ENCODE assay signal across 8 cellular contexts in the genomic region with DNA sequence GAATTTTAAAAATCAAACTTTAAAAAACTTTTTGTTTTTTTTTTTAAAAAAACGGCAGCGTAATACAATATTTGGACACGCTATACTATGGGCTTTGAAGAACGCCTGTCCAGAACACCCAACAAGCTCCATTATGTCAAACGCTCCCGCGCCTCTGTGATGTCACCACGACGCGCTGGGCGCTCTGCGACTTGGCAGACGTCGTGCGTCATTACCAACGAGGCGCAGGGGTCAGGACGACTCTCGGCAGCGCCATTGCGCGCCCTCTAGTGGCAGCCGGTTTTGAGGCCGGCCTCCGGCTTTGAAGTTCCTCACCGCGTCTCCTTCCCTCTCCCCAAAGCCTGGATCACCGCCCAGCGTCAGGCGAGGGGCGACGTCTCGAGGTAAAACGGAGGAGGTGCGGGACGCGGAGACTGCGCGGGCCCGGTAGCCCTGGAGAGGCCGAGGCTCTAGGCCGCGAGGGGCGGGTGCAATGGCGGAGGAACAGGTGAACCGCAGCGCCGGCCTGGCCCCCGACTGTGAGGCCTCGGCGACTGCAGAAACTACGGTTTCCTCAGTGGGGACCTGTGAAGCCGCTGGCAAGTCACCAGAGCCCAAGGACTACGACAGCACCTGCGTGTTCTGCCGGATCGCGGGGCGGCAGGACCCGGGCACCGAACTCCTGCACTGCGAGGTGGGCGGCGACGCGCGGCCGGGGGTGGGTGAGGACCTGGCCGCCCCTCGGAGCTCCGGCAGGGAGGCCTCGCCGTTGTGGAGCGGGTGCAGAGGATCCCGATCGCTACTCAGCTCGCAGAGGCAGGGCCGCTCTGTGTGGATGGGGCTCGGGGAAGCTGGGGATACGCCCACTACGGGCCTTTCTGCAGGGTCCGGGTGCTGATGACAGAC. TPM values are rescaled to one million over a fixed set of nuclear protein-coding genes. Genes with fewer than 3 reads are reported as not detected.
DNase-seq lines count a peak whose midpoint lies in the region; ATAC-seq and TF ChIP-seq lines count a peak whose summit lies in the region.

Gene HINT3 (plus strand): TSS at position 265 of the 885 bp plus-strand sequence. CDS start 208 bp downstream, at position 473.

- H3K9me3 ChIP-seq in mucosa of descending colon, result no peaks in the 10 kb centered on the region

- intact Hi-C loops in mucosa of descending colon (cut with DNase I, micrococcal nuclease), result loop anchor here (10.0 kb wide), 1 partner anchor 172 kb away; no protein-coding TSS in a partner anchor

- ATAC-seq in GM21576 (IDR thresholded peaks at IDR 0.05; ENCODE audit: unreplicated experiment) (peak; percentile 92), mucosa of descending colon (peak; percentile 94)

- DNase-seq in DMS53 (lab: John Stamatoyannopoulos, UW), result peak; percentile 98
- DNase-seq in OCI-M2 (lab: John Stamatoyannopoulos, UW; ENCODE audit: unreplicated experiment), result peak; percentile 84
- peak; percentile 98 for DNase-seq in activated T-cell treated with anti-CD3 and anti-CD28 coated beads for 48 hours (ENCODE audit: low read depth)
- DNase-seq in epithelial cell of prostate (ENCODE audit: low read depth, low spot score), result peak; percentile 80
- peak; percentile 98 to 99 (median 98) for DNase-seq in mucosa of descending colon
- peak; percentile 98 for DNase-seq in stimulated activated CD8-positive, alpha-beta memory T cell treated with anti-CD3 and anti-CD28 coated beads, Interleukin-4, amount 100 ng/mL, for 24 hours (ENCODE audit: low read depth)

- TF ChIP-seq CTCF in mucosa of descending colon (IDR thresholded peaks at IDR 0.05), result peak; percentile 97

- H3K4me3 ChIP-seq in mucosa of descending colon, result peak within 1 kb of the TSS; percentile 81

- H3K27ac ChIP-seq in epithelial cell of prostate, result peak within 1 kb of the TSS; percentile 73

- H3K4me1 ChIP-seq in mucosa of descending colon (ENCODE audit: low read depth), result peaks cover 4% of the 10 kb centered on the region

- no peaks in the 10 kb centered on the region for H3K36me3 ChIP-seq in mucosa of descending colon (ENCODE audit: low read depth)

- TF ChIP-seq RAD21 in Ishikawa (IDR thresholded peaks at IDR 0.05; ENCODE audit: low read depth), result peak; percentile 59

- no peak for TF ChIP-seq EP300 in Ishikawa (IDR thresholded peaks at IDR 0.05; ENCODE audit: borderline replicate concordance)

TF ChIP-seq in Ishikawa, 13 proteins besides CTCF, POLR2A, EP300 and RAD21:
- no peak; the same call in 1 of the 2 replicates for TF ChIP-seq TEAD4 (IDR thresholded peaks at IDR 0.05)
- TF ChIP-seq ZBTB7A (IDR thresholded peaks at IDR 0.05; ENCODE audit: low read depth), result peak; percentile 29
- peak; percentile 74 for TF ChIP-seq YY1 (IDR thresholded peaks at IDR 0.05; ENCODE audit: low read depth)
- TF ChIP-seq CREB1 (IDR thresholded peaks at IDR 0.05; ENCODE audit: low read depth), result peak; percentile 97
- TF ChIP-seq, protein P1, sequence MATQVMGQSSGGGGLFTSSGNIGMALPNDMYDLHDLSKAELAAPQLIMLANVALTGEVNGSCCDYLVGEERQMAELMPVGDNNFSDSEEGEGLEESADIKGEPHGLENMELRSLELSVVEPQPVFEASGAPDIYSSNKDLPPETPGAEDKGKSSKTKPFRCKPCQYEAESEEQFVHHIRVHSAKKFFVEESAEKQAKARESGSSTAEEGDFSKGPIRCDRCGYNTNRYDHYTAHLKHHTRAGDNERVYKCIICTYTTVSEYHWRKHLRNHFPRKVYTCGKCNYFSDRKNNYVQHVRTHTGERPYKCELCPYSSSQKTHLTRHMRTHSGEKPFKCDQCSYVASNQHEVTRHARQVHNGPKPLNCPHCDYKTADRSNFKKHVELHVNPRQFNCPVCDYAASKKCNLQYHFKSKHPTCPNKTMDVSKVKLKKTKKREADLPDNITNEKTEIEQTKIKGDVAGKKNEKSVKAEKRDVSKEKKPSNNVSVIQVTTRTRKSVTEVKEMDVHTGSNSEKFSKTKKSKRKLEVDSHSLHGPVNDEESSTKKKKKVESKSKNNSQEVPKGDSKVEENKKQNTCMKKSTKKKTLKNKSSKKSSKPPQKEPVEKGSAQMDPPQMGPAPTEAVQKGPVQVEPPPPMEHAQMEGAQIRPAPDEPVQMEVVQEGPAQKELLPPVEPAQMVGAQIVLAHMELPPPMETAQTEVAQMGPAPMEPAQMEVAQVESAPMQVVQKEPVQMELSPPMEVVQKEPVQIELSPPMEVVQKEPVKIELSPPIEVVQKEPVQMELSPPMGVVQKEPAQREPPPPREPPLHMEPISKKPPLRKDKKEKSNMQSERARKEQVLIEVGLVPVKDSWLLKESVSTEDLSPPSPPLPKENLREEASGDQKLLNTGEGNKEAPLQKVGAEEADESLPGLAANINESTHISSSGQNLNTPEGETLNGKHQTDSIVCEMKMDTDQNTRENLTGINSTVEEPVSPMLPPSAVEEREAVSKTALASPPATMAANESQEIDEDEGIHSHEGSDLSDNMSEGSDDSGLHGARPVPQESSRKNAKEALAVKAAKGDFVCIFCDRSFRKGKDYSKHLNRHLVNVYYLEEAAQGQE (IDR thresholded peaks at IDR 0.05; ENCODE audit: low read depth), result no peak
- TF ChIP-seq, protein P2, sequence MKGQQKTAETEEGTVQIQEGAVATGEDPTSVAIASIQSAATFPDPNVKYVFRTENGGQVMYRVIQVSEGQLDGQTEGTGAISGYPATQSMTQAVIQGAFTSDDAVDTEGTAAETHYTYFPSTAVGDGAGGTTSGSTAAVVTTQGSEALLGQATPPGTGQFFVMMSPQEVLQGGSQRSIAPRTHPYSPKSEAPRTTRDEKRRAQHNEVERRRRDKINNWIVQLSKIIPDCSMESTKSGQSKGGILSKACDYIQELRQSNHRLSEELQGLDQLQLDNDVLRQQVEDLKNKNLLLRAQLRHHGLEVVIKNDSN (IDR thresholded peaks at IDR 0.05), result peak; percentile 25; the same call in 1 of the 2 replicates
- TF ChIP-seq, protein P3, sequence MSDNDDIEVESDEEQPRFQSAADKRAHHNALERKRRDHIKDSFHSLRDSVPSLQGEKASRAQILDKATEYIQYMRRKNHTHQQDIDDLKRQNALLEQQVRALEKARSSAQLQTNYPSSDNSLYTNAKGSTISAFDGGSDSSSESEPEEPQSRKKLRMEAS (IDR thresholded peaks at IDR 0.05), result peak; percentile 79
- peak; percentile 24; the same call in 1 of the 2 replicates for TF ChIP-seq NFIC (IDR thresholded peaks at IDR 0.05)
- 0 out of 2 replicates have a peak, but pooled peaks have one; percentile 69 for TF ChIP-seq TCF12 (IDR thresholded peaks at IDR 0.05; ENCODE audit: low read depth)
- TF ChIP-seq TAF1 (IDR thresholded peaks at IDR 0.05; ENCODE audit: low read depth), result peak; percentile 74
- TF ChIP-seq CEBPB (IDR thresholded peaks at IDR 0.05), result no peak
- peak; percentile 3; the same call in 1 of the 2 replicates for TF ChIP-seq EGR1 (IDR thresholded peaks at IDR 0.05)
- no peak for TF ChIP-seq FOXM1 (IDR thresholded peaks at IDR 0.05; ENCODE audit: borderline replicate concordance, low read depth)

RNA-seq across cellular contexts. Expression of gene HINT3, which starts in this region (rescaled TPM):
- 10 to 100 TPM; 23.2 to 32.9 (median 23.2) TPM for total RNA-seq in mucosa of descending colon

Comparison
In these comparisons a context has a peak if more than half of its experiments do, and no peak if none do; other contexts are left out.
1. Peak in every context shown above with its lines: DNase-seq, ATAC-seq, H3K4me3 ChIP-seq and H3K27ac ChIP-seq.